Comparison of ENCODE assay signal across 9 cellular contexts in genomic region chr13:51731759-51732158, GRCh38.
DNase-seq lines count a peak whose midpoint lies in the region; ATAC-seq and TF ChIP-seq lines count a peak whose summit lies in the region.
"Had no signal": no experiment of that assay in that cellular context is flagged by ENCODE, and none has a peak within 500 bp of the region (broad histone marks: within the 10 kb centered on the region; RNA-seq: fewer than 3 reads in every experiment).

No MANE protein-coding gene starts in this region.

- H3K27me3 ChIP-seq in gastroesophageal sphincter (no peaks in the 10 kb centered on the region), sigmoid colon (no peaks in the 10 kb centered on the region)
- H3K27me3 ChIP-seq in effector memory CD4-positive, alpha-beta T cell (replicated peaks; ENCODE audit: control insufficient read depth, insufficient read depth, low read length, poor library complexity, severe bottlenecking), result no peaks in the 10 kb centered on the region

- TF ChIP-seq CTCF in VCaP (conservative IDR thresholded peaks at IDR 0.05) (peak; percentile 48), gastroesophageal sphincter (IDR thresholded peaks at IDR 0.05) (peak in 3 of 4 experiments; percentile 38 to 52 (median 44)), sigmoid colon (IDR thresholded peaks at IDR 0.05) (peak in 2 of 4 experiments; percentile 11 to 32)

- no peak for TF ChIP-seq EP300 in gastroesophageal sphincter (IDR thresholded peaks at IDR 0.05)
- no peak for TF ChIP-seq EP300 in sigmoid colon (IDR thresholded peaks at IDR 0.05)

- H3K27ac ChIP-seq in VCaP (no peak overlapping the region), gastroesophageal sphincter (peak overlapping the region in 2 of 4 donors; percentile 76 to 78), sigmoid colon (peak overlapping the region in 3 of 4 donors; percentile 69 to 79 (median 79))
- H3K27ac ChIP-seq in effector memory CD4-positive, alpha-beta T cell (ENCODE audit: insufficient read depth, low read length, poor library complexity, severe bottlenecking), result no peak overlapping the region

- 35 to 39% methylated on average over 3 to 4 of the region's 4 CpGs for WGBS in gastroesophageal sphincter (ENCODE audit: low coverage in 1 of 2), 2 donors
- 72 to 73% methylated on average over 4 of the region's 4 CpGs for WGBS in sigmoid colon, 2 donors

- intact Hi-C loops in sigmoid colon (cut with DNase I), result loop anchor here (2.0 kb wide), 1 partner anchor 279 kb away; the partner anchor contains the start of gene INTS6

- H3K4me3 ChIP-seq in gastroesophageal sphincter (no peak overlapping the region), sigmoid colon (no peak overlapping the region)
- no peak overlapping the region for H3K4me3 ChIP-seq in effector memory CD4-positive, alpha-beta T cell (ENCODE audit: insufficient read depth, low read depth, low read length, poor library complexity, severe bottlenecking)

- no peaks in the 10 kb centered on the region for H3K9me3 ChIP-seq in gastroesophageal sphincter
- H3K9me3 ChIP-seq in sigmoid colon, result no peaks in the 10 kb centered on the region
- no peaks in the 10 kb centered on the region for H3K9me3 ChIP-seq in effector memory CD4-positive, alpha-beta T cell (ENCODE audit: control insufficient read depth, low read length)

- DNase-seq in GM03348 (ENCODE audit: low spot score) (peak; percentile 80), sigmoid colon (no peak), germinal center (ENCODE audit: low spot score) (no peak)
- no peak for DNase-seq in stimulated activated CD4-positive, alpha-beta T cell treated with anti-CD3 and anti-CD28 coated beads, Interleukin-4, amount 100 ng/mL, for 4 hours
- no peak for DNase-seq in effector memory CD4-positive, alpha-beta T cell
- no peak for DNase-seq in effector CD8-positive, alpha-beta T cell (lab: John Stamatoyannopoulos, UW)
- DNase-seq: stimulated activated naive CD4-positive, alpha-beta T cell had no signal

- TF ChIP-seq POLR2A in gastroesophageal sphincter (IDR thresholded peaks at IDR 0.05), result no peak
- TF ChIP-seq POLR2A in sigmoid colon (IDR thresholded peaks at IDR 0.05), result no peak

- ATAC-seq in gastroesophageal sphincter, result peak; percentile 29

- H3K36me3 ChIP-seq in gastroesophageal sphincter (no peaks in the 10 kb centered on the region), sigmoid colon (no peaks in the 10 kb centered on the region)
- H3K36me3 ChIP-seq in effector memory CD4-positive, alpha-beta T cell (ENCODE audit: control insufficient read depth, insufficient read depth, low read length), result peaks cover 19% of the 10 kb centered on the region

- H3K4me1 ChIP-seq in gastroesophageal sphincter, result peaks cover 0 to 43% (median 16%) of the 10 kb centered on the region in 3 donors
- H3K4me1 ChIP-seq in sigmoid colon, result peaks cover 0 to 36% (median 33%) of the 10 kb centered on the region in 4 donors
- H3K4me1 ChIP-seq in effector memory CD4-positive, alpha-beta T cell (ENCODE audit: control insufficient read depth, insufficient read depth, low read length, poor library complexity, severe bottlenecking), result peaks cover 11% of the 10 kb centered on the region

Comparison
In these comparisons a context has a peak if more than half of its experiments do, and no peak if none do; other contexts are left out.
1. H3K27ac ChIP-seq: peak in sigmoid colon (3 of 4); none in VCaP (single experiment) and effector memory CD4-positive, alpha-beta T cell (single experiment).